Comparison of ENCODE assay signal across 13 cellular contexts in the genomic region with DNA sequence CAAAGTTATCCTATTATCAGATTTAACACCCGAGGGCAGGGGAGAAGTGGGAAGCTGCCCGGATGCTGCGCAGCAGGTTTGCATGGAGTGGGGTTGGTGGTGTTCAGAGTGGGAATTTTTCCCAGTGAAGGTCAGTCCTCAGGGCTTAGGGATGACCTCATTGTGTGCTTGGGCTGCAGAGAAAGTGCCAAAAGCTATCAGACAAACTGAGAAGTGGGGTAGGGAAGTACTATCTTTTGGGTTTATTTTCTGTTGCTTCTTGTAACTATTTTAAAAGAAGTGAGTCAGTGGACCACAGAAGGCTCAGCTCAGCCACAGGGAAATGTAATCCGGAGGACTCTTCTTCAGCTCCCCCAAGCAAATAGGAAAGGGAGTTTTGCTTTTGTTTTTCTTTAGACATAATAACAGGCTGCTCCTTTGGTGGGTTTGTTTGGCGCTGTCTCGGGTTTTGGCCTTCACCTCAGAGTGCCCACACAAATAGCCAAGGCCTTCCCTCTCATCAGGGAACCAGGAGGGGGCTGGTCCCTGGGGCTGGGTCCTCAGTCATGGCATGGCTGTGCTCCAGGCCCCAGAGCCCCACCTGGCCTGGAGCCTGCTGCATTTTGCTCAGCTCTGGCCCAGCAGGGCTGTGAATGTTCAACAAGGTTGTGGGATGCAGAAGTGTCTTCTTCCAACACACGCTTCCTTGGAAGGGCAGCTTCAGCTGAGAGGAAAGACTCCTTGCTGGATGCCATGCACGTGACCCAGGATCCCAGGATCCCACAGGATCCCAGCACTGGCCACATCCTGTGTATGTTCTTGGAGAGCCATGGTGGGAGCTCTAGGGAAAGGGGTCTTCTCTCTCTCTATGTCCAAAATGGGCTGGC. TPM values are rescaled to one million over a fixed set of nuclear protein-coding genes. Genes with fewer than 3 reads are reported as not detected.
DNase-seq lines count a peak whose midpoint lies in the region; ATAC-seq and TF ChIP-seq lines count a peak whose summit lies in the region.
"Had no signal": no experiment of that assay in that cellular context is flagged by ENCODE, and none has a peak within 500 bp of the region (broad histone marks: within the 10 kb centered on the region; RNA-seq: fewer than 3 reads in every experiment).

No MANE protein-coding gene starts in this region.

- DNase-seq in activated CD8-positive, alpha-beta memory T cell treated with anti-CD3 and anti-CD28 coated beads for 24 hours = peak; percentile 37
- no peak for DNase-seq in activated CD8-positive, alpha-beta memory T cell treated with anti-CD3 and anti-CD28 coated beads, Interleukin-2, amount 50 U/mL, for 48 hours
- peak; percentile 43 for DNase-seq in adipocyte (ENCODE audit: low read depth)
- DNase-seq in hepatic stellate cell (ENCODE audit: low spot score) = peak; percentile 58
- no peak for DNase-seq in upper lobe of right lung
- no peak for DNase-seq in activated T-cell treated with anti-CD3 and anti-CD28 coated beads, Interleukin-2, amount 50 U/mL, for 48 hours
- no peak for DNase-seq in caudate nucleus (lab: John Stamatoyannopoulos, UW)
- DNase-seq: activated CD4-positive, CD25-positive, alpha-beta regulatory T cell treated with anti-CD3 and anti-CD28 coated beads, Interleukin-2, amount 50 U/mL, for 72 hours; BE2C; NCI-H510A had no signal

- peaks cover 45% of the 10 kb centered on the region for H3K4me1 ChIP-seq in adipocyte (ENCODE audit: control insufficient read depth, insufficient read depth, low read length)
- peaks cover 17% of the 10 kb centered on the region for H3K4me1 ChIP-seq in upper lobe of right lung
- H3K4me1 ChIP-seq: BE2C, body of pancreas had no signal

- no peaks in the 10 kb centered on the region for H3K27me3 Mint-ChIP-seq in stimulated activated memory B cell treated with anti-CD40 and anti-IgM and Interleukin-4, amounts not matched to agents 10 μg/mL and 1 μg/mL and 100 μg/mL, for 72 hours

- no peaks in the 10 kb centered on the region for H3K36me3 Mint-ChIP-seq in stimulated activated memory B cell treated with anti-CD40 and anti-IgM and Interleukin-4, amounts not matched to agents 10 μg/mL and 1 μg/mL and 100 μg/mL, for 72 hours

- H3K9me3 Mint-ChIP-seq in stimulated activated memory B cell treated with anti-CD40 and anti-IgM and Interleukin-4, amounts not matched to agents 10 μg/mL and 1 μg/mL and 100 μg/mL, for 72 hours = no peaks in the 10 kb centered on the region

- H3K9me3 ChIP-seq in adipocyte (ENCODE audit: control insufficient read depth, low read length) (no peaks in the 10 kb centered on the region), upper lobe of right lung (no peaks in the 10 kb centered on the region)
- H3K9me3 ChIP-seq: BE2C, body of pancreas had no signal

- peak; percentile 14 for ATAC-seq in upper lobe of right lung
- ATAC-seq in stimulated activated memory B cell treated with anti-CD40 and anti-IgM and Interleukin-4, amounts not matched to agents 10 μg/mL and 1 μg/mL and 100 μg/mL, for 72 hours = no peak
- ATAC-seq: body of pancreas had no signal

- no peak for TF ChIP-seq CTCF in upper lobe of right lung (IDR thresholded peaks at IDR 0.05)

- H3K27ac Mint-ChIP-seq in stimulated activated memory B cell treated with anti-CD40 and anti-IgM and Interleukin-4, amounts not matched to agents 10 μg/mL and 1 μg/mL and 100 μg/mL, for 72 hours = no peak overlapping the region

- H3K27me3 ChIP-seq in adipocyte (replicated peaks; ENCODE audit: control insufficient read depth, insufficient read depth, low read length) (peaks cover 2% of the 10 kb centered on the region), upper lobe of right lung (no peaks in the 10 kb centered on the region)
- H3K27me3 ChIP-seq: BE2C, body of pancreas had no signal

- peaks cover 20% of the 10 kb centered on the region for H3K4me1 Mint-ChIP-seq in stimulated activated memory B cell treated with anti-CD40 and anti-IgM and Interleukin-4, amounts not matched to agents 10 μg/mL and 1 μg/mL and 100 μg/mL, for 72 hours

- H3K27ac ChIP-seq in upper lobe of right lung (peak overlapping the region; percentile 70), caudate nucleus (ENCODE audit: low read depth, low read length) (no peak overlapping the region)

- intact Hi-C loops in upper lobe of right lung (cut with DNase I) = no loop called here

- peak overlapping the region; percentile 43 for H3K4me3 ChIP-seq in adipocyte (ENCODE audit: low read length)
- no peak overlapping the region for H3K4me3 ChIP-seq in upper lobe of right lung
- H3K4me3 ChIP-seq: body of pancreas had no signal

- H3K9ac ChIP-seq in adipocyte (ENCODE audit: low read length) = peak overlapping the region; percentile 59

- no peaks in the 10 kb centered on the region for H3K36me3 ChIP-seq in adipocyte (ENCODE audit: control insufficient read depth, insufficient read depth, low read length, severe bottlenecking)
- H3K36me3 ChIP-seq in upper lobe of right lung = no peaks in the 10 kb centered on the region
- H3K36me3 ChIP-seq: BE2C had no signal

- no peak overlapping the region for H3K4me3 Mint-ChIP-seq in stimulated activated memory B cell treated with anti-CD40 and anti-IgM and Interleukin-4, amounts not matched to agents 10 μg/mL and 1 μg/mL and 100 μg/mL, for 72 hours

RNA-seq across cellular contexts. Expression of a gene that starts 5.4 kb away (rescaled TPM):
- not detected for total RNA-seq in upper lobe of right lung
- total RNA-seq: body of pancreas, subcutaneous adipose tissue had no signal

RNA-seq across cellular contexts. Expression of a gene that starts 23.9 kb away (rescaled TPM):
- total RNA-seq in upper lobe of right lung = 19.5 TPM

RNA-seq across cellular contexts. Expression of a gene that starts 49.0 kb away (rescaled TPM):
- 63.1 TPM for total RNA-seq in upper lobe of right lung

Comparison
In these comparisons a context has a peak if more than half of its experiments do, and no peak if none do; other contexts are left out.
1. DNase-seq: peak in activated CD8-positive, alpha-beta memory T cell treated with anti-CD3 and anti-CD28 coated beads for 24 hours (single experiment), adipocyte (single experiment) and hepatic stellate cell (single experiment); none in activated CD8-positive, alpha-beta memory T cell treated with anti-CD3 and anti-CD28 coated beads, Interleukin-2, amount 50 U/mL, for 48 hours (single experiment), upper lobe of right lung (single experiment), activated T-cell treated with anti-CD3 and anti-CD28 coated beads, Interleukin-2, amount 50 U/mL, for 48 hours (0 of 2) and caudate nucleus (0 of 61).